26 cellular contexts compared by ENCODE assay signal in the genomic region with DNA sequence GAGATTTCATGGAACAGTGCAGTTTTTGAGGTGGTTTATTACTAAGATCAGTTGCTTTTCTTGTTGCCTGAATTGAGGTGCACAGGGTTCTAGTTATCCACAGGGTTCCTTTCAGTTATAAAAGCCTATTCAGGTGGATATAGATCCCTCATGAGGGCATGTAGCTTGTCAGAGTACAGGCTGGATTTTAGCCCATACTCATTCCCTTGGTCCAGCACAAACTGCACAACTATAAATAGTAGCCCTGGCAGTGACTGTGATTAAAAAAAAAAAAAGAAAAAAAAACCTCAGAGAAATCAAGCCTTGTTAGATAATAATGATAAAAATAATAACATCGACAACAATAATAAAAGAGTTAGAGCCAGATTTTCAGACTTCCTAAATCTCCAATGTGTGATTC.
DNase-seq lines count a peak whose midpoint lies in the region; ATAC-seq and TF ChIP-seq lines count a peak whose summit lies in the region.
"Had no signal": no experiment of that assay in that cellular context is flagged by ENCODE, and none has a peak within 500 bp of the region (broad histone marks: within the 10 kb centered on the region; RNA-seq: fewer than 3 reads in every experiment).

No MANE protein-coding gene starts in this region.

- H3K36me3 Mint-ChIP-seq in GM23338 (ENCODE audit: low read depth) = no peaks in the 10 kb centered on the region
- H3K36me3 Mint-ChIP-seq: CD14-positive monocyte; CD4-positive, alpha-beta memory T cell; CD4-positive, CD25-positive, alpha-beta regulatory T cell; CD8-positive, alpha-beta memory T cell had no signal

- no peaks in the 10 kb centered on the region for H3F3A ChIP-seq in GM23338 (replicated peaks; ENCODE audit: low read depth)

- H3K27me3 Mint-ChIP-seq in GM23338 (ENCODE audit: insufficient read depth, low read depth, poor library complexity) = no peaks in the 10 kb centered on the region
- H3K27me3 Mint-ChIP-seq: CD4-positive, alpha-beta memory T cell; CD8-positive, alpha-beta memory T cell had no signal

- H3K4me3 Mint-ChIP-seq in GM23338 = no peak overlapping the region
- H3K4me3 Mint-ChIP-seq: CD14-positive monocyte; CD4-positive, alpha-beta memory T cell; CD4-positive, CD25-positive, alpha-beta regulatory T cell; CD8-positive, alpha-beta memory T cell had no signal

- peaks cover 0 to 7% (median 0%) of the 10 kb centered on the region in 9 donors for H3K4me1 ChIP-seq in heart right ventricle
- H3K4me1 ChIP-seq in left ventricle myocardium inferior = peaks cover 9% of the 10 kb centered on the region
- no peaks in the 10 kb centered on the region for H3K4me1 ChIP-seq in GM23338 (ENCODE audit: insufficient read depth)
- H3K4me1 ChIP-seq: BE2C, BLaER1 had no signal

- H3K27ac ChIP-seq in heart right ventricle (no peak overlapping the region), left ventricle myocardium inferior (replicated peaks) (no peak overlapping the region), GM23338 (ENCODE audit: low read depth) (no peak overlapping the region)
- H3K27ac ChIP-seq: BLaER1 had no signal

- no peak for DNase-seq in Right ventricle myocardium superior
- no peak for DNase-seq in cardiac septum (ENCODE audit: low spot score)
- DNase-seq in heart right ventricle = no peak
- no peak for DNase-seq in left ventricle myocardium inferior
- no peak for DNase-seq in GM23338 (ENCODE audit: low spot score)
- no peak for DNase-seq in left ventricle myocardium superior
- no peak for DNase-seq in foreskin melanocyte
- DNase-seq in posterior cingulate gyrus = no peak
- DNase-seq: 8988T; ACHN; BE2C; C1 segment of cervical spinal cord; CD4-positive, alpha-beta memory T cell; CD4-positive, CD25-positive, alpha-beta regulatory T cell; CD8-positive, alpha-beta memory T cell; COR-L47; DMS 273 treated with DMSO at 0.1 percent for 48 hours; DMS153; DMS53; DMS79; DND-41; EL; GDM1 had no signal

- H3K9me3 Mint-ChIP-seq in GM23338 = no peaks in the 10 kb centered on the region

- no peaks in the 10 kb centered on the region for H3K79me2 ChIP-seq in GM23338 (replicated peaks; ENCODE audit: insufficient read depth)

- peaks cover 8% of the 10 kb centered on the region for H3K9me2 ChIP-seq in GM23338 (ENCODE audit: insufficient read depth)

- WGBS in heart right ventricle, 2 donors = 52 to 63% methylated on average over 1 of the region's 1 CpG

- ATAC-seq in Right ventricle myocardium superior (ENCODE audit: poor library complexity) (peak; percentile 84), heart right ventricle (peak in 5 of 8 donors; percentile 34 to 79 (median 68)), GM23338 (no peak), left ventricle myocardium superior (peak; percentile 81)
- ATAC-seq: GM12878 had no signal

- H3K4me1 Mint-ChIP-seq in GM23338 = no peaks in the 10 kb centered on the region
- H3K4me1 Mint-ChIP-seq: CD14-positive monocyte; CD4-positive, alpha-beta memory T cell; CD4-positive, CD25-positive, alpha-beta regulatory T cell; CD8-positive, alpha-beta memory T cell had no signal

- H3K27me3 ChIP-seq in heart right ventricle = no peaks in the 10 kb centered on the region
- H3K27me3 ChIP-seq in left ventricle myocardium inferior (ENCODE audit: low read depth) = no peaks in the 10 kb centered on the region
- H3K27me3 ChIP-seq in GM23338 (ENCODE audit: insufficient read depth) = no peaks in the 10 kb centered on the region
- H3K27me3 ChIP-seq: BE2C, BLaER1 had no signal

- H2AFZ ChIP-seq in GM23338 = 0 out of 2 replicates have a peak overlapping the region, but pooled peaks have one; percentile 17

- H3K4me2 ChIP-seq in GM23338 = no peak overlapping the region
- H3K4me2 ChIP-seq: BLaER1 had no signal

- TF ChIP-seq CTCF in heart right ventricle (IDR thresholded peaks at IDR 0.05) (no peak), left ventricle myocardium inferior (IDR thresholded peaks at IDR 0.05; ENCODE audit: borderline replicate concordance) (no peak), GM23338 (conservative IDR thresholded peaks at IDR 0.05; ENCODE audit: low read depth in 2 of 2) (no peak)

- H4K20me1 ChIP-seq in GM23338 (replicated peaks; ENCODE audit: insufficient read depth) = no peaks in the 10 kb centered on the region
- H4K20me1 ChIP-seq: BLaER1 had no signal

- H3K9me3 ChIP-seq in heart right ventricle (peaks cover 0 to 4% (median 0%) of the 10 kb centered on the region in 11 donors), left ventricle myocardium inferior (replicated peaks) (no peaks in the 10 kb centered on the region)
- H3K9me3 ChIP-seq: BE2C, BLaER1 had no signal

- H3K36me3 ChIP-seq in heart right ventricle = no peaks in the 10 kb centered on the region
- no peaks in the 10 kb centered on the region for H3K36me3 ChIP-seq in left ventricle myocardium inferior
- H3K36me3 ChIP-seq in GM23338 (ENCODE audit: insufficient read depth) = no peaks in the 10 kb centered on the region
- H3K36me3 ChIP-seq: BE2C, BLaER1 had no signal

- intact Hi-C loops in Right ventricle myocardium superior (cut with DNase I) (no loop called here), cardiac septum (cut with DNase I) (no loop called here), heart right ventricle (cut with DNase I) (loop anchor here in 1 of 10 donors (10.0 kb wide), 1 partner anchor 69 kb away; no protein-coding TSS in a partner anchor), left ventricle myocardium inferior (cut with micrococcal nuclease) (no loop called here), left ventricle myocardium superior (cut with micrococcal nuclease) (no loop called here), posterior cingulate gyrus (cut with DNase I) (no loop called here)

- H3K4me3 ChIP-seq in heart right ventricle (no peak overlapping the region), left ventricle myocardium inferior (no peak overlapping the region), GM23338 (no peak overlapping the region)
- H3K4me3 ChIP-seq: BLaER1, GM12878 had no signal

- H3K27ac Mint-ChIP-seq in GM23338 = no peak overlapping the region
- H3K27ac Mint-ChIP-seq: CD14-positive monocyte; CD4-positive, alpha-beta memory T cell; CD4-positive, CD25-positive, alpha-beta regulatory T cell; CD8-positive, alpha-beta memory T cell had no signal

TF ChIP-seq in GM23338, 12 proteins besides CTCF, POLR2A, EP300 and RAD21:
- TF ChIP-seq STAT1 (IDR thresholded peaks at IDR 0.05; ENCODE audit: unreplicated experiment) (no peak), EZH2phosphoT487 (IDR thresholded peaks at IDR 0.05; ENCODE audit: unreplicated experiment) (no peak)
- TF ChIP-seq, protein P1, sequence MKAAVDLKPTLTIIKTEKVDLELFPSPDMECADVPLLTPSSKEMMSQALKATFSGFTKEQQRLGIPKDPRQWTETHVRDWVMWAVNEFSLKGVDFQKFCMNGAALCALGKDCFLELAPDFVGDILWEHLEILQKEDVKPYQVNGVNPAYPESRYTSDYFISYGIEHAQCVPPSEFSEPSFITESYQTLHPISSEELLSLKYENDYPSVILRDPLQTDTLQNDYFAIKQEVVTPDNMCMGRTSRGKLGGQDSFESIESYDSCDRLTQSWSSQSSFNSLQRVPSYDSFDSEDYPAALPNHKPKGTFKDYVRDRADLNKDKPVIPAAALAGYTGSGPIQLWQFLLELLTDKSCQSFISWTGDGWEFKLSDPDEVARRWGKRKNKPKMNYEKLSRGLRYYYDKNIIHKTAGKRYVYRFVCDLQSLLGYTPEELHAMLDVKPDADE (IDR thresholded peaks at IDR 0.05) = no peak
TF ChIP-seq in GM23338: peak in this region for 0.
